ENCODE assay signal across 9 cellular contexts in the genomic region with DNA sequence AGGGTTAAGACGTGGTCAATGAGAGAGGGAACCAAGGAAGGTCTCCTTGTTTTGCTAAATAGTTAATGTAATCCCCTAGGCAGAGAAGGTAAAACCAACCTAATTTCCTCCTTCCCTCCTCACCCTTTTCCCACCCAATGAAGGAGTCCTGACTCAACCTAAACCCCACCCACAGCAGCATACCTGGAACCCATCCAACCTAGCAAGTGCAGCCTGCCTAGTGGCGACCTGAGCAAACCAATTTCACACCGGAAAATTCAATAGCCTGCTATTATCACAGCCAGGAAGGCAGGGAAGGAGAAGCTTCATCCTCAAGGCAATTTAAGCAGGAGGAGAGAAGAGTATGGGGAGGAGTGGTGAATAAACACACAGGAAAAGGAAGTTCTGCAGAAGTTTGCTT.
A peak's percentile ranks its signal among the peaks of the same experiment; 100 is the strongest.
DNase-seq lines count a peak whose midpoint lies in the region; TF ChIP-seq lines count a peak whose summit lies in the region.
"Had no signal": no experiment of that assay in that cellular context is flagged by ENCODE, and none has a peak within 500 bp of the region (broad histone marks: within the 10 kb centered on the region; RNA-seq: fewer than 3 reads in every experiment).

No MANE protein-coding gene starts in this region.

- POLR2A ChIA-PET in HEK293T (lab: Yijun Ruan, JAX): no interaction called here

- peak; percentile 19 for DNase-seq in ELR (ENCODE audit: low read depth)
- peak; percentile 34 for DNase-seq in NCI-H1105 treated with DMSO at 0.1 percent for 48 hours (lab: John Stamatoyannopoulos, UW)
- DNase-seq in astrocyte of the hippocampus (ENCODE audit: low read depth, low spot score): peak; percentile 35
- DNase-seq in kidney tubule cell (ENCODE audit: low spot score): peak; percentile 85
- DNase-seq in HEK293T (ENCODE audit: extremely low spot score): no peak
- DNase-seq in stimulated activated CD4-positive, alpha-beta T cell treated with anti-CD3 and anti-CD28 coated beads, Interleukin-2, amount 100 ng/mL, for 48 hours: no peak
- no peak for DNase-seq in SW480 (ENCODE audit: low spot score)
- no peak for DNase-seq in NCI-H128 (lab: John Stamatoyannopoulos, UW; ENCODE audit: unreplicated experiment)
- DNase-seq: activated CD4-positive, alpha-beta T cell treated with anti-CD3 and anti-CD28 coated beads for 1 hour had no signal

- CTCF ChIA-PET in HEK293T (lab: Yijun Ruan, JAX): no interaction called here

TF ChIP-seq in HEK293T, 16 proteins besides CTCF, POLR2A, EP300 and RAD21:
- TF ChIP-seq HDGF (IDR thresholded peaks at IDR 0.05; ENCODE audit: borderline replicate concordance) (no peak), FOXM1 (IDR thresholded peaks at IDR 0.05; ENCODE audit: borderline replicate concordance) (no peak), NFRKB (IDR thresholded peaks at IDR 0.05) (no peak), ELF4 (IDR thresholded peaks at IDR 0.05) (no peak), LEF1 (IDR thresholded peaks at IDR 0.05; ENCODE audit: borderline replicate concordance) (no peak), CTBP1 (IDR thresholded peaks at IDR 0.05; ENCODE audit: borderline replicate concordance) (no peak), SP1 (IDR thresholded peaks at IDR 0.05) (no peak), FOXK2 (IDR thresholded peaks at IDR 0.05) (no peak)

Comparison
In these comparisons a context has a peak if more than half of its experiments do, and no peak if none do; other contexts are left out.
1. DNase-seq: peak in ELR (single experiment), NCI-H1105 treated with DMSO at 0.1 percent for 48 hours (single experiment), astrocyte of the hippocampus (single experiment) and kidney tubule cell (single experiment); none in HEK293T (single experiment), stimulated activated CD4-positive, alpha-beta T cell treated with anti-CD3 and anti-CD28 coated beads, Interleukin-2, amount 100 ng/mL, for 48 hours (0 of 2), SW480 (single experiment) and NCI-H128 (single experiment).